In the genomic region with DNA sequence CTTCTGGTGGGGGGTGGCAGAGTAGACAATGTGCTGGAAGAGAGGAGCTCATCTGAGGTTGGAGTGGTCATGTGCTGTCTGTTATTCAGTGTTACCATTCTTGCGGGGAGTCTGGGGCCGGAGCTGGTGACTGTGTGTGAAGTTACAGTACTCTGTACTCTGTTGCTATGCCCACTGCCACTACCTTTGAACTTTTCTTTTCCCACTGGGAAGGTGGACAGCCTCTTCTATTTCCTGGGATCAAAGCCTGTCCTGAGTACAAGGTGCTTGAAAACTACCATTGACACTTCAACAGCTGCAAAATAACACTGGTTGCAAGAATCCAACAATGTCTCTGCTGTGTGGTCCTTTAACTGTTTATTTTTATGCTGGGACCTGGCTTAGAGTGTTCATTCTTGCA, we compare ENCODE assay signal across 21 cellular contexts.
"Had no signal": no experiment of that assay in that cellular context is flagged by ENCODE, and none has a peak within 500 bp of the region (broad histone marks: within the 10 kb centered on the region; RNA-seq: fewer than 3 reads in every experiment).

No MANE protein-coding gene starts in this region.

- H3K27ac Mint-ChIP-seq: activated CD8-positive, alpha-beta T cell treated with anti-CD3 and anti-CD28 coated beads for 36 hours; natural killer cell treated with Interleukin-12 subunit alpha and Interleukin-12 subunit beta and Interleukin-15 and Interleukin-18, amount 100 ng/mL, for 72 hours had no signal

- ATAC-seq: activated CD8-positive, alpha-beta T cell treated with anti-CD3 and anti-CD28 coated beads for 36 hours; activated T-cell treated with anti-CD3 and anti-CD28 coated beads, Interleukin-2, amount 50 U/mL, for 4 hours; esophagus mucosa; gastroesophageal sphincter; left colon; natural killer cell treated with Interleukin-12 subunit alpha and Interleukin-12 subunit beta and Interleukin-15 and Interleukin-18, amount 100 ng/mL, for 72 hours had no signal

- DNase-seq: activated CD4-positive, alpha-beta T cell treated with anti-CD3 and anti-CD28 coated beads for 48 hours; activated CD4-positive, CD25-positive, alpha-beta regulatory T cell; activated CD8-positive, alpha-beta T cell treated with anti-CD3 and anti-CD28 coated beads for 36 hours; activated effector memory CD4-positive, alpha-beta T cell treated with Interleukin-2 at 50 U/mL for 16 hours; activated T-cell treated with anti-CD3 and anti-CD28 coated beads, Interleukin-2, amount 50 U/mL, for 4 hours; effector CD4-positive, alpha-beta T cell; left colon; occipital lobe; posterior cingulate gyrus; stimulated activated CD4-positive, alpha-beta T cell treated with anti-CD3 and anti-CD28 coated beads, Interleukin-12 subunit alpha, Interleukin-12 subunit beta, amount 100 ng/mL, for 4 hours; stimulated activated CD4-positive, alpha-beta T cell treated with anti-CD3 and anti-CD28 coated beads, Interleukin-1b, Interleukin-23, amount 100 ng/mL, for 48 hours; stimulated activated CD8-positive, alpha-beta memory T cell treated with anti-CD3 and anti-CD28 coated beads, Interleukin-4, amount 100 ng/mL, for 48 hours; stimulated activated naive CD4-positive, alpha-beta T cell treated with Interleukin-2 at 50 U/mL for 16 hours; transverse colon; uterus had no signal

- H3K36me3 ChIP-seq: breast epithelium, uterus had no signal

- H3K27me3 Mint-ChIP-seq: activated CD8-positive, alpha-beta T cell treated with anti-CD3 and anti-CD28 coated beads for 36 hours; activated naive CD4-positive, alpha-beta T cell treated with anti-CD3 and anti-CD28 coated beads, Interleukin-2, amount 50 U/mL, for 24 hours; natural killer cell treated with Interleukin-12 subunit alpha and Interleukin-12 subunit beta and Interleukin-15 and Interleukin-18, amount 100 ng/mL, for 72 hours had no signal

- H3K4me3 ChIP-seq: breast epithelium, gastroesophageal sphincter, lung, transverse colon, uterus had no signal

- H3K27ac ChIP-seq: breast epithelium, gastroesophageal sphincter, transverse colon, uterus had no signal

- H3K9me3 ChIP-seq: breast epithelium, gastroesophageal sphincter, transverse colon had no signal

- H3K27me3 ChIP-seq: breast epithelium, gastroesophageal sphincter, transverse colon, uterus had no signal

- H3K4me3 Mint-ChIP-seq: activated CD8-positive, alpha-beta T cell treated with anti-CD3 and anti-CD28 coated beads for 36 hours; activated naive CD4-positive, alpha-beta T cell treated with anti-CD3 and anti-CD28 coated beads, Interleukin-2, amount 50 U/mL, for 24 hours; activated T-cell treated with anti-CD3 and anti-CD28 coated beads, Interleukin-2, amount 50 U/mL, for 4 hours; natural killer cell treated with Interleukin-12 subunit alpha and Interleukin-12 subunit beta and Interleukin-15 and Interleukin-18, amount 100 ng/mL, for 72 hours had no signal

- H3K4me1 ChIP-seq: breast epithelium, gastroesophageal sphincter, transverse colon, uterus had no signal

- H3K9me3 Mint-ChIP-seq: activated naive CD4-positive, alpha-beta T cell treated with anti-CD3 and anti-CD28 coated beads, Interleukin-2, amount 50 U/mL, for 24 hours; natural killer cell treated with Interleukin-12 subunit alpha and Interleukin-12 subunit beta and Interleukin-15 and Interleukin-18, amount 100 ng/mL, for 72 hours had no signal
